Comparison of ENCODE assay signal across 9 cellular contexts in the genomic region with DNA sequence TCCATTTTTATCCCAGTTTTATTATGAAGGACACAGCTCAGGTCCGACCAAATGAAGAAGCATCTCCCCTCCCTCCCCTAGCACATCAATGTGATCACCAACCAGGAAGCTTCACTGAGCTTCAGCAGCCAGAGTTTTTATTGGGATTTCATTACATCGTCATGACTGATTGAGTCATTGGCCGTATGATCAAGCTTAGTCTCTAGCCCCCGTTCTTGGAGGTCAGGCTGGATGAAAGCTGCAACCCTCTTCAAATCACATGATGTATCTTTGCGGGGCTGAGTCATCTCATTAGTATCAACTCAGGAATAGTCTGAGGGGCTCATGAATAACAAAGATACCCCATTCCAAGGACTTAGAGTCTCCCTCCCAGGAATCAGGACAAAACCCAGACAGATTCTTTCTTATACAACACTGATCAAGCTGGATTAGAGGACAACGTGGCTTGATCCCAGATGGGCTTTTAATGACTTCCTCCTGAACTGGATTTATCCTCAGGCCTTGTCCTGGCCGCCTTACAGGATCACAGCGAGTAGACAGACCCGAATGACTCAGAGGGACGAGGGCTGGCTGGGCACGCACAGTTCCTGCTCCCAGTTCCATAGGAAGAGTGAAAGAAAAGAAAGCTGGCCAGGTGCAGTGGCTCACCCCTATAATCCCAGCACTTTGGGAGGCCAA. TPM values are rescaled to one million over a fixed set of nuclear protein-coding genes. Genes with fewer than 3 reads are reported as not detected.
DNase-seq lines count a peak whose midpoint lies in the region; ATAC-seq and TF ChIP-seq lines count a peak whose summit lies in the region.
"Had no signal": no experiment of that assay in that cellular context is flagged by ENCODE, and none has a peak within 500 bp of the region (broad histone marks: within the 10 kb centered on the region; RNA-seq: fewer than 3 reads in every experiment).

No MANE protein-coding gene starts in this region.

- H3K4me3 Mint-ChIP-seq in IgD-negative memory B cell (peak overlapping the region in 1 of 4 donors; percentile 35), nephron progenitor cell (no peak overlapping the region)

- H3K4me1 Mint-ChIP-seq in IgD-negative memory B cell (peaks cover 18 to 26% (median 21%) of the 10 kb centered on the region in 3 donors), nephron progenitor cell (peaks cover 30% of the 10 kb centered on the region)

- DNase-seq in AG09319 (ENCODE audit: extremely low read depth, low read depth): peak; percentile 85
- peak; percentile 82 for DNase-seq in dedifferentiated amniotic fluid mesenchymal stem cell (ENCODE audit: extremely low spot score)
- DNase-seq in nephron progenitor cell: no peak
- DNase-seq in medulla oblongata (ENCODE audit: extremely low spot score): no peak
- DNase-seq in cerebellar nuclear complex (lab: John Stamatoyannopoulos, UW): no peak
- DNase-seq: DND-41 had no signal

- TF ChIP-seq CTCF in AG09319 (IDR thresholded peaks at IDR 0.05; ENCODE audit: low read depth, low read length) (no peak), nephron progenitor cell (IDR thresholded peaks at IDR 0.05) (no peak)

- H3K27me3 Mint-ChIP-seq in IgD-negative memory B cell (no peaks in the 10 kb centered on the region), nephron progenitor cell (ENCODE audit: low read depth, poor library complexity) (no peaks in the 10 kb centered on the region)

- H3K36me3 Mint-ChIP-seq in IgD-negative memory B cell: peaks cover 4% of the 10 kb centered on the region
- H3K36me3 Mint-ChIP-seq in nephron progenitor cell (ENCODE audit: low read depth): peaks cover 46% of the 10 kb centered on the region

- H3K9me3 Mint-ChIP-seq in IgD-negative memory B cell: no peaks in the 10 kb centered on the region
- H3K9me3 Mint-ChIP-seq in nephron progenitor cell: peaks cover 7% of the 10 kb centered on the region

- ATAC-seq in HG03135 (IDR thresholded peaks at IDR 0.05; ENCODE audit: unreplicated experiment): no peak
- ATAC-seq in HG02588 (IDR thresholded peaks at IDR 0.05; ENCODE audit: unreplicated experiment): no peak

- H3K27ac Mint-ChIP-seq in IgD-negative memory B cell: peak overlapping the region in 2 of 3 donors; percentile 55 to 63
- peak overlapping the region; percentile 76 for H3K27ac Mint-ChIP-seq in nephron progenitor cell

RNA-seq across cellular contexts. Expression of gene LIMK1, which starts 14.5 kb away (rescaled TPM):
- 14.6 TPM for polyA plus RNA-seq in IgD-negative memory B cell

Comparison
In these comparisons a context has a peak if more than half of its experiments do, and no peak if none do; other contexts are left out.
1. DNase-seq: peak in AG09319 (single experiment) and dedifferentiated amniotic fluid mesenchymal stem cell (single experiment); none in nephron progenitor cell (single experiment), medulla oblongata (single experiment) and cerebellar nuclear complex (0 of 2).